Comparison of ENCODE assay signal across 15 cellular contexts in the genomic region with DNA sequence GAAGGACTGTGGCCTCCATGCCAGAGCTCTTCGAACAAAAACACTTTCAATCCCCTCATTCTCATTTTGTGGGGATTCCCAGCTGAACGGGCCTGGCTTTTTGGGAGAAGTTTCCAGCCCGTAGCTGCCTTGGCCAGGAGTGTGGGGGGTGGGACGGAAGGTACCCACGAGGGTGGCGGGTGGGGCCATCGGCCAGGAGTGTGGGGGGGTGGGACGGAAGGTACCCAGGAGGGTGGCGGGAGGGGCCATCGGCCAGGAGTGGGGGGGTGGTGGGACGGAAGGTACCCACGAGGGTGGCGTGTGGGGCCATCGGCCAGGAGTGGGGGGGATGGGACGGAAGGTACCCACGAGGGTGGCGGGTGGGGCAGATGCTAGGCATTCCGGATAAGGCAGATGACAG.
A peak's percentile ranks its signal among the peaks of the same experiment; 100 is the strongest.
DNase-seq lines count a peak whose midpoint lies in the region; TF ChIP-seq lines count a peak whose summit lies in the region.
"Had no signal": no experiment of that assay in that cellular context is flagged by ENCODE, and none has a peak within 500 bp of the region (broad histone marks: within the 10 kb centered on the region; RNA-seq: fewer than 3 reads in every experiment).

No MANE protein-coding gene starts in this region.

- TF ChIP-seq POLR2A in erythroblast (IDR thresholded peaks at IDR 0.05; ENCODE audit: low read length), result no peak

- peak; percentile 54 for DNase-seq in D341Med (ENCODE audit: low spot score)
- DNase-seq in GM13976 (ENCODE audit: low spot score), result peak; percentile 31
- DNase-seq in erythroblast (lab: John Stamatoyannopoulos, UW), result peak; percentile 4 to 11
- DNase-seq in posterior vena cava (ENCODE audit: low spot score), result peak; percentile 67
- no peak for DNase-seq in NOMO-1 treated with dmso at 0.1 percent for 144 hours (lab: John Stamatoyannopoulos, UW; ENCODE audit: unreplicated experiment)
- no peak for DNase-seq in NCI-H2107 treated with DMSO at 0.1 percent for 48 hours (lab: John Stamatoyannopoulos, UW; ENCODE audit: unreplicated experiment)
- DNase-seq in activated effector memory CD4-positive, alpha-beta T cell treated with anti-CD3 and anti-CD28 coated beads, Interleukin-2, amount 50 U/mL, for 16 hours, result no peak
- DNase-seq: BE2C; CD4-positive, alpha-beta memory T cell; EL; GM23248; NCI-H1436; NCI-H2081 treated with DMSO at 0.1 percent for 48 hours; NCI-H226; NCI-H526 had no signal

- intact Hi-C loops in posterior vena cava (cut with DNase I), result no loop called here

- TF ChIP-seq CTCF in GM13976 (IDR thresholded peaks at IDR 0.05; ENCODE audit: borderline replicate concordance, control extremely low read depth, extremely low read depth, insufficient read depth, missing control alignments), result no peak

- in situ Hi-C loops in GM13976 (cut with MboI; ENCODE audit: low sequenced_read_pairs, unreplicated experiment), result no loop called here

Comparison
In these comparisons a context has a peak if more than half of its experiments do, and no peak if none do; other contexts are left out.
1. DNase-seq: peak in D341Med (single experiment), GM13976 (single experiment), erythroblast (2 of 2) and posterior vena cava (single experiment); none in NOMO-1 treated with dmso at 0.1 percent for 144 hours (single experiment), NCI-H2107 treated with DMSO at 0.1 percent for 48 hours (single experiment) and activated effector memory CD4-positive, alpha-beta T cell treated with anti-CD3 and anti-CD28 coated beads, Interleukin-2, amount 50 U/mL, for 16 hours (single experiment).